ENCODE assay signal across 26 cellular contexts in genomic region chr20:24095753-24096152, GRCh38.
DNase-seq lines count a peak whose midpoint lies in the region; ATAC-seq and TF ChIP-seq lines count a peak whose summit lies in the region.
"Had no signal": no experiment of that assay in that cellular context is flagged by ENCODE, and none has a peak within 500 bp of the region (broad histone marks: within the 10 kb centered on the region; RNA-seq: fewer than 3 reads in every experiment).

No MANE protein-coding gene starts in this region.

- H4K20me1 ChIP-seq in smooth muscle cell (ENCODE audit: low read depth): no peaks in the 10 kb centered on the region

- TF ChIP-seq CTCF in foreskin keratinocyte (conservative IDR thresholded peaks at IDR 0.05): no peak
- TF ChIP-seq CTCF in smooth muscle cell (IDR thresholded peaks at IDR 0.05; ENCODE audit: borderline replicate concordance, insufficient read depth, poor library complexity, severe bottlenecking): no peak

- DNase-seq in DMS153 (lab: John Stamatoyannopoulos, UW) (peak; percentile 38), DMS153 treated with DMSO at 0.1 percent for 48 hours (lab: John Stamatoyannopoulos, UW; ENCODE audit: unreplicated experiment) (no peak), NCI-H2171 treated with DMSO at 0.1 percent for 48 hours (lab: John Stamatoyannopoulos, UW) (peak; percentile 75), foreskin keratinocyte (peak; percentile 82 to 90), smooth muscle cell (lab: John Stamatoyannopoulos, UW; ENCODE audit: unreplicated experiment) (no peak), aorta (no peak), NCI-H524 (lab: John Stamatoyannopoulos, UW) (no peak)
- DNase-seq: activated CD4-positive, alpha-beta memory T cell treated with anti-CD3 and anti-CD28 coated beads, Interleukin-2, amount 10 ng/mL, durations not matched to agents 7 days and 5 days; activated CD4-positive, CD25-positive, alpha-beta regulatory T cell; activated naive CD4-positive, alpha-beta T cell treated with anti-CD3 and anti-CD28 coated beads for 36 hours; activated T-cell treated with anti-CD3 and anti-CD28 coated beads, Interleukin-2, amount 50 U/mL, for 1 hour; amygdala; gastrocnemius medialis; HFFc6; midbrain; NCI-H187; NCI-H446 treated with DMSO at 0.1 percent for 48 hours; psoas muscle; RPMI8226; stimulated activated CD4-positive, alpha-beta T cell treated with anti-CD3 and anti-CD28 coated beads, Interleukin-4, amount 100 ng/mL, for 24 hours; stimulated activated naive CD8-positive, alpha-beta T cell treated with anti-CD3 and anti-CD28 coated beads, Interleukin-15, amount 100 ng/mL, for 72 hours; T1000 had no signal

- H3F3A ChIP-seq in smooth muscle cell (ENCODE audit: low read depth): peaks cover 21% of the 10 kb centered on the region

- no peak overlapping the region for H2AFZ ChIP-seq in smooth muscle cell (ENCODE audit: low read depth)

- intact Hi-C loops in aorta (cut with DNase I): no loop called here

- peak overlapping the region; percentile 44 for H3K27ac ChIP-seq in foreskin keratinocyte
- H3K27ac ChIP-seq in smooth muscle cell (ENCODE audit: low read depth): peak overlapping the region; percentile 54
- no peak overlapping the region for H3K27ac ChIP-seq in aorta (ENCODE audit: low read depth in 1 of 2, low read length in 2 of 2)
- H3K27ac ChIP-seq: 22Rv1, gastrocnemius medialis, psoas muscle, tibial nerve had no signal

- H3K4me1 ChIP-seq in foreskin keratinocyte (peaks cover 12% of the 10 kb centered on the region), smooth muscle cell (ENCODE audit: low read depth) (peaks cover 20% of the 10 kb centered on the region), aorta (ENCODE audit: control insufficient read depth in 1 of 2, insufficient read depth in 2 of 2, low read length in 2 of 2) (no peaks in the 10 kb centered on the region)
- H3K4me1 ChIP-seq: gastrocnemius medialis, psoas muscle, tibial nerve had no signal

- H3K36me3 ChIP-seq in smooth muscle cell (ENCODE audit: low read depth): no peaks in the 10 kb centered on the region
- H3K36me3 ChIP-seq in aorta (ENCODE audit: control insufficient read depth in 1 of 2, insufficient read depth in 2 of 2, low read length in 1 of 2): no peaks in the 10 kb centered on the region
- H3K36me3 ChIP-seq: gastrocnemius medialis, tibial nerve had no signal

- H3K4me3 ChIP-seq in smooth muscle cell: no peak overlapping the region
- H3K4me3 ChIP-seq in aorta (ENCODE audit: low read length in 2 of 2): no peak overlapping the region
- H3K4me3 ChIP-seq: gastrocnemius medialis, psoas muscle, tibial nerve had no signal

- no peaks in the 10 kb centered on the region for H3K9me3 ChIP-seq in smooth muscle cell (replicated peaks; ENCODE audit: low read depth)
- no peaks in the 10 kb centered on the region for H3K9me3 ChIP-seq in aorta (ENCODE audit: control insufficient read depth, low read length)
- H3K9me3 ChIP-seq: gastrocnemius medialis, psoas muscle, tibial nerve had no signal

- no peak overlapping the region for H3K4me2 ChIP-seq in smooth muscle cell

- ATAC-seq in foreskin keratinocyte (peak; percentile 77), GM21717 (IDR thresholded peaks at IDR 0.05; ENCODE audit: unreplicated experiment) (no peak), aorta (ENCODE audit: low FRiP score) (no peak)
- ATAC-seq: gastrocnemius medialis; left lobe of liver; psoas muscle; stimulated activated naive CD8-positive, alpha-beta T cell treated with anti-CD3 and anti-CD28 coated beads, Interleukin-15, amount 100 ng/mL, for 72 hours had no signal

- whole genome bisulfite sequencing in smooth muscle cell (ENCODE audit: low lambda C conversion rate): 68% methylated on average over 7 of the region's 7 CpGs
- WGBS in aorta, 2 donors: 72 to 82% methylated on average over 7 of the region's 7 CpGs

- no peaks in the 10 kb centered on the region for H3K79me2 ChIP-seq in smooth muscle cell (ENCODE audit: low read depth)

- H3K27me3 ChIP-seq in foreskin keratinocyte (no peaks in the 10 kb centered on the region), smooth muscle cell (ENCODE audit: low read depth) (no peaks in the 10 kb centered on the region), aorta (ENCODE audit: control insufficient read depth in 1 of 2, insufficient read depth in 2 of 2, low read length in 1 of 2) (no peaks in the 10 kb centered on the region)
- H3K27me3 ChIP-seq: gastrocnemius medialis, tibial nerve had no signal

- H3K9ac ChIP-seq in smooth muscle cell (ENCODE audit: low read depth): no peak overlapping the region

Comparison
In these comparisons a context has a peak if more than half of its experiments do, and no peak if none do; other contexts are left out.
1. DNase-seq: peak in DMS153 (single experiment), NCI-H2171 treated with DMSO at 0.1 percent for 48 hours (single experiment) and foreskin keratinocyte (2 of 2); none in DMS153 treated with DMSO at 0.1 percent for 48 hours (single experiment), smooth muscle cell (single experiment), aorta (0 of 2) and NCI-H524 (0 of 2).
2. H3K27ac ChIP-seq: peak in foreskin keratinocyte (single experiment) and smooth muscle cell (single experiment); none in aorta (0 of 2).